ENCODE assay signal across 8 cellular contexts in the genomic region with DNA sequence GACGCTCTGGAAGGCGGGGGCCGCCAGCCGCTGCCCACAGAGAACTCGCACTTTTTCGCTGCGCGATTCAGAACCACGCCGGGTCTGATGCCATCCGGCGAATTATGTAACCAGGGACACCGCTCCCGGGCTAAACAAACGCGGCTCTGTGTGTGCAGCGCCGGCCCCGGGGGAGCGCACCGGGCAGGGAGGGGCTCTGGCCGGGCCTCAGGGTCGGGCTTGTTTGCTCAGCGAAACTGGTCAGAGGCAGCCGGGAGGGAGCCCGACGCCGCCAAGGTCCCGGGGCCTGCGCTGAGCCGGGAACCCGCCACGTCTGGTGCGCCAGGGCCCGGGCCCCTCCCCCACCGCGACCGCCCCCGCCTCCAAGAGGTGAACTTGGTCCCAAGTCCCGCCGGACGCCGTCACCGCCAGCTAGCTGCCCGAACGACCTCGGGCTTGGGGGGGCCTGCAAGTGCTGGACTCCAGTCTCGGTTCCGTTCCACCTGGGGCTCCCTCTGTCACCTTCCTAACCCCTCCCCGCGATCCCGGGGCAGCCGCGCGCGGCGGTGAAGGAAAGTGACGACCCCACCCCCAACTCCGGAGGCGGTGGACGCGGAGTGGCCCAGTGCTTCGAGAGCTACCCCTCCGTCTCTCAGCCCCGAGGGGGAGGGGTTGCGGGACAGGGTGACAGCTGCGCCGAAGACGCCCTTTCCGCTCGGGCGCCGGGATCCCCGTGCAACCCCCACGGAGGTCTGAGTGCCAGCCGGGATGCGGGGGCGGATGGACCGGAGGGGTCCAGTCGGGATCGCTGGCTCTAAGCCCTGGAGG. TPM values are rescaled to one million over a fixed set of nuclear protein-coding genes. Genes with fewer than 3 reads are reported as not detected.
DNase-seq lines count a peak whose midpoint lies in the region; ATAC-seq, FAIRE-seq and TF ChIP-seq lines count a peak whose summit lies in the region.

No MANE protein-coding gene starts in this region.

- peak overlapping the region; percentile 97 to 100 (median 100) for H3K27ac ChIP-seq in pancreas
- peak overlapping the region; percentile 99 to 100 for H3K27ac ChIP-seq in aorta (ENCODE audit: low read depth in 1 of 2, low read length in 2 of 2)

- no peaks in the 10 kb centered on the region for H3K9me3 ChIP-seq in pancreas
- no peaks in the 10 kb centered on the region for H3K9me3 ChIP-seq in aorta (ENCODE audit: control insufficient read depth, low read length)

- WGBS in pancreas, 2 donors = 0 to 1% methylated on average over 59 to 81 of the region's 81 CpGs
- WGBS in aorta, 2 donors = 0 to 1% methylated on average over 78 to 81 of the region's 81 CpGs

- TF ChIP-seq CTCF in AG09309 (IDR thresholded peaks at IDR 0.05; ENCODE audit: control insufficient read depth, insufficient read depth, low read depth, low read length, missing control alignments) = no peak
- TF ChIP-seq CTCF in pancreas (IDR thresholded peaks at IDR 0.05) = no peak

- H3K27ac Mint-ChIP-seq in activated naive CD8-positive, alpha-beta T cell treated with anti-CD3 and anti-CD28 coated beads, Interleukin-2, amount 10 ng/mL, durations not matched to agents 7 days and 5 days = peak overlapping the region; percentile 76

- H3K9me3 Mint-ChIP-seq in activated naive CD8-positive, alpha-beta T cell treated with anti-CD3 and anti-CD28 coated beads, Interleukin-2, amount 10 ng/mL, durations not matched to agents 7 days and 5 days = no peaks in the 10 kb centered on the region

- no peaks in the 10 kb centered on the region for H3K27me3 ChIP-seq in pancreas
- no peaks in the 10 kb centered on the region for H3K27me3 ChIP-seq in aorta (ENCODE audit: control insufficient read depth in 1 of 2, insufficient read depth in 2 of 2, low read length in 1 of 2)

- H3K4me1 ChIP-seq in pancreas = peaks cover 34 to 38% (median 36%) of the 10 kb centered on the region in 3 donors
- H3K4me1 ChIP-seq in aorta (ENCODE audit: control insufficient read depth in 1 of 2, insufficient read depth in 2 of 2, low read length in 2 of 2) = peaks cover 7 to 8% of the 10 kb centered on the region in 2 donors

- H3K4me1 Mint-ChIP-seq in activated naive CD8-positive, alpha-beta T cell treated with anti-CD3 and anti-CD28 coated beads, Interleukin-2, amount 10 ng/mL, durations not matched to agents 7 days and 5 days = peaks cover 39% of the 10 kb centered on the region

- no peak for FAIRE-seq in pancreas (lab: Jason Lieb, UNC)

- no peaks in the 10 kb centered on the region for H3K36me3 ChIP-seq in pancreas
- H3K36me3 ChIP-seq in aorta (ENCODE audit: control insufficient read depth in 1 of 2, insufficient read depth in 2 of 2, low read length in 1 of 2) = no peaks in the 10 kb centered on the region

- POLR2A ChIA-PET in activated naive CD8-positive, alpha-beta T cell treated with anti-CD3 and anti-CD28 coated beads, Interleukin-2, amount 10 ng/mL, durations not matched to agents 7 days and 5 days (lab: Charles Lee) = interaction anchor here (0.8 to 3.5 kb wide), 6 partner anchors 9 to 74 kb away, joined by 4 to 41 read pairs (median 7); a partner anchor contains a TSS

- ATAC-seq in GM19025 (IDR thresholded peaks at IDR 0.05; ENCODE audit: low read depth, unreplicated experiment) (peak; percentile 33), HG03196 (IDR thresholded peaks at IDR 0.05; ENCODE audit: unreplicated experiment) (peak; percentile 27), Right ventricle myocardium superior (ENCODE audit: poor library complexity) (peak; percentile 46), pancreas (peak; percentile 68 to 76 (median 74)), aorta (ENCODE audit: low FRiP score) (peak; percentile 70)
- peak; percentile 29 for ATAC-seq in activated naive CD8-positive, alpha-beta T cell treated with anti-CD3 and anti-CD28 coated beads, Interleukin-2, amount 10 ng/mL, durations not matched to agents 7 days and 5 days (ENCODE audit: low read depth)

- DNase-seq in AG09309 (ENCODE audit: low read depth) = no peak
- peak; percentile 77 for DNase-seq in SK-MEL-5 (ENCODE audit: low read depth, low spot score)
- DNase-seq in activated naive CD8-positive, alpha-beta T cell treated with anti-CD3 and anti-CD28 coated beads, Interleukin-2, amount 10 ng/mL, durations not matched to agents 7 days and 5 days = peak; percentile 75
- DNase-seq in Right ventricle myocardium superior = peak; percentile 88
- peak; percentile 91 to 96 (median 93) for DNase-seq in pancreas
- DNase-seq in aorta = peak; percentile 89 to 94

- in situ Hi-C loops in SK-MEL-5 (cut with HindIII; ENCODE audit: low pct_unique_long_range_greater_than_20kb, low sequenced_read_pairs) = no loop called here

- peaks cover 5% of the 10 kb centered on the region for H3K36me3 Mint-ChIP-seq in activated naive CD8-positive, alpha-beta T cell treated with anti-CD3 and anti-CD28 coated beads, Interleukin-2, amount 10 ng/mL, durations not matched to agents 7 days and 5 days

- intact Hi-C loops in Right ventricle myocardium superior (cut with DNase I) = no loop called here
- intact Hi-C loops in pancreas (cut with DNase I) = no loop called here
- intact Hi-C loops in aorta (cut with DNase I) = loop anchor here in 1 of 2 donors (2.0 kb wide), 1 partner anchor 47 kb away; no protein-coding TSS in a partner anchor

- peak overlapping the region; percentile 89 for H3K4me3 Mint-ChIP-seq in activated naive CD8-positive, alpha-beta T cell treated with anti-CD3 and anti-CD28 coated beads, Interleukin-2, amount 10 ng/mL, durations not matched to agents 7 days and 5 days

- peaks cover 4% of the 10 kb centered on the region for H3K27me3 Mint-ChIP-seq in activated naive CD8-positive, alpha-beta T cell treated with anti-CD3 and anti-CD28 coated beads, Interleukin-2, amount 10 ng/mL, durations not matched to agents 7 days and 5 days

- H3K4me3 ChIP-seq in AG09309 (ENCODE audit: control insufficient read depth, low read depth, low read length) (peak overlapping the region; percentile 93), pancreas (peak overlapping the region; percentile 96 to 99 (median 98)), aorta (ENCODE audit: low read length in 2 of 2) (peak overlapping the region; percentile 87 to 98)

RNA-seq across cellular contexts. Expression of a gene that starts 0.8 kb away (rescaled TPM):
- total RNA-seq in SK-MEL-5 (2014; rRNA removed; shearing (Covaris generic)) = 27.8 and 29.6 TPM in 2 replicates
- polyA plus RNA-seq in SK-MEL-5 (2015; cell fraction: cytosol; rRNA removed) = 83.6 and 95.1 TPM in 2 replicates
- polyA plus RNA-seq in SK-MEL-5 (2015; cell fraction: nucleus; rRNA removed) = 69.2 and 87.3 TPM in 2 replicates
- total RNA-seq in activated naive CD8-positive, alpha-beta T cell treated with anti-CD3 and anti-CD28 coated beads, Interleukin-2, amount 10 ng/mL, durations not matched to agents 7 days and 5 days = 100 to 1,000 TPM; 161 TPM
- total RNA-seq in Right ventricle myocardium superior (99.5 TPM), pancreas (100 to 1,000 TPM in 2 of 6 donors, 10 to 100 TPM in 4; 88.8 to 165 (median 94.5) TPM), aorta (100 to 1,000 TPM; 187 to 252 TPM)
- polyA plus RNA-seq in pancreas (10 to 100 TPM; 38.7 to 48.6 TPM), aorta (10 to 100 TPM; 51.2 to 91.7 TPM)

RNA-seq across cellular contexts. Expression of a gene that starts 27.1 kb away (rescaled TPM):
- 0.75 and 0.77 TPM in 2 replicates for total RNA-seq in SK-MEL-5 (2014; rRNA removed; shearing (Covaris generic))
- 0.05 and 0.14 TPM in 2 replicates for polyA plus RNA-seq in SK-MEL-5 (2015; cell fraction: cytosol; rRNA removed)
- 6.0 and 9.3 TPM in 2 replicates for polyA plus RNA-seq in SK-MEL-5 (2015; cell fraction: nucleus; rRNA removed)
- total RNA-seq in activated naive CD8-positive, alpha-beta T cell treated with anti-CD3 and anti-CD28 coated beads, Interleukin-2, amount 10 ng/mL, durations not matched to agents 7 days and 5 days = 1 to 10 TPM; 5.0 to 7.1 TPM
- 2.1 TPM for total RNA-seq in Right ventricle myocardium superior
- total RNA-seq in pancreas = 10 to 100 TPM in 1 of 6 donors, 1 to 10 TPM in 5; 1.6 to 11.7 (median 3.7) TPM
- 10 to 100 TPM; 11.7 to 15.9 TPM for polyA plus RNA-seq in pancreas
- 10 to 100 TPM; 11.5 to 26.8 TPM for total RNA-seq in aorta
- 1 to 10 TPM; 5.5 to 7.2 TPM for polyA plus RNA-seq in aorta
